In the genomic region with DNA sequence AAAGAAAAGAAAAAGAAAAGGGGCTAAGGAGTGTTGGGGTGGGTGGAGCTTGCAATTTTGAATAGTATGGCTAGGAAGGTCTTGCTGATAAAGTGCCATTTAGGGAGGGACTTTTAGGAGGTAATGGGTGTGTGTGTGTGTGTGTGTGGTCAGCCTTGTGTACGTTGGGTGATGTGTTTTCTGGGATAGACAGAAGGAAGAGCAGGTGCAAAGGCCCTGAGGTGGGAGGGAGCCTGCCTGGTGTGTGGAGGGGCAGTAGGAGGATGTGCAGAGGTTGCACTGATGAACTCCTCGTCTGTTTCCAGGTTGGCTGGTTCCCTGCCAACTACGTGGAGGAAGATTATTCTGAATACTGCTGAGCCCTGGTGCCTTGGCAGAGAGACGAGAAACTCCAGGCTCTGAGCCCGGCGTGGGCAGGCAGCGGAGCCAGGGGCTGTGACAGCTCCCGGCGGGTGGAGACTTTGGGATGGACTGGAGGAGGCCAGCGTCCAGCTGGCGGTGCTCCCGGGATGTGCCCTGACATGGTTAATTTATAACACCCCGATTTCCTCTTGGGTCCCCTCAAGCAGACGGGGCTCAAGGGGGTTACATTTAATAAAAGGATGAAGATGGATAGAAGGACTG, we compare ENCODE assay signal across 31 cellular contexts. TPM values are rescaled to one million over a fixed set of nuclear protein-coding genes. Genes with fewer than 3 reads are reported as not detected.
DNase-seq lines count a peak whose midpoint lies in the region; ATAC-seq, FAIRE-seq and TF ChIP-seq lines count a peak whose summit lies in the region.
"Had no signal": no experiment of that assay in that cellular context is flagged by ENCODE, and none has a peak within 500 bp of the region (broad histone marks: within the 10 kb centered on the region; RNA-seq: fewer than 3 reads in every experiment).

No MANE protein-coding gene starts in this region.

- DNase-seq in activated T-cell treated with anti-CD3 and anti-CD28 coated beads, Interleukin-2, amount 50 U/mL, for 24 hours: no peak
- DNase-seq in activated T-cell treated with anti-CD3 and anti-CD28 coated beads, Interleukin-2, amount 50 U/mL, for 48 hours: no peak
- DNase-seq in CD14-positive monocyte (ENCODE audit: low spot score) (no peak), naive B cell (no peak), PC-9 (no peak), D721Med (ENCODE audit: insufficient read length, low spot score) (no peak)
- DNase-seq in activated T-helper 2 cell treated with anti-CD3 and anti-CD28 coated beads, Interferon-gamma antibody, Interleukin-2, Interleukin-4, amounts not matched to agents 10 μg/mL and 5 μg/mL and 100 μg/mL, durations not matched to agents 14 hours and 24 hours and 36 hours (ENCODE audit: low spot score): no peak
- DNase-seq: activated CD4-positive, alpha-beta memory T cell treated with anti-CD3 and anti-CD28 coated beads for 36 hours; activated CD4-positive, CD25-positive, alpha-beta regulatory T cell; activated naive CD8-positive, alpha-beta T cell treated with anti-CD3 and anti-CD28 coated beads for 36 hours; cerebellar nuclear complex; COR-L47; gastrocnemius medialis; GF-D8; left cardiac atrium; mesendoderm; NCI-H1092 treated with DMSO at 0.1 percent for 48 hours; NCI-H1930; NCI-H526 treated with DMSO at 0.1 percent for 48 hours; retina; stimulated activated CD4-positive, alpha-beta T cell treated with anti-CD3 and anti-CD28 coated beads, Interleukin-2, amount 100 ng/mL, for 24 hours had no signal

- BruUV-seq in PC-9 (replicated peaks; lab: Mats Ljungman, UMichigan): no TSS peak

- H3K4me3 Mint-ChIP-seq in activated T-cell treated with anti-CD3 and anti-CD28 coated beads, Interleukin-2, amount 50 U/mL, for 24 hours: no peak overlapping the region
- H3K4me3 Mint-ChIP-seq in CD14-positive monocyte: no peak overlapping the region
- no peak overlapping the region for H3K4me3 Mint-ChIP-seq in activated T-helper 2 cell treated with anti-CD3 and anti-CD28 coated beads, Interferon-gamma antibody, Interleukin-2, Interleukin-4, amounts not matched to agents 10 μg/mL and 5 μg/mL and 100 μg/mL, durations not matched to agents 14 hours and 24 hours and 36 hours (ENCODE audit: low read depth)
- H3K4me3 Mint-ChIP-seq in naive B cell: peak overlapping the region in 1 of 8 donors; percentile 2
- H3K4me3 Mint-ChIP-seq: activated CD4-positive, alpha-beta memory T cell treated with anti-CD3 and anti-CD28 coated beads for 36 hours; activated naive CD8-positive, alpha-beta T cell treated with anti-CD3 and anti-CD28 coated beads for 36 hours; type B pancreatic cell had no signal

- no peaks in the 10 kb centered on the region for H3K27me3 ChIP-seq in PC-9 (ENCODE audit: insufficient read depth, low read depth)
- H3K27me3 ChIP-seq: gastrocnemius medialis had no signal

- H3F3A ChIP-seq in PC-9 (ENCODE audit: insufficient read depth, low read depth): peaks cover 1% of the 10 kb centered on the region

- no peak for FAIRE-seq in D721Med (lab: Jason Lieb, UNC)
- FAIRE-seq: A549, RCC 7860 had no signal

- H3K36me3 Mint-ChIP-seq in activated T-cell treated with anti-CD3 and anti-CD28 coated beads, Interleukin-2, amount 50 U/mL, for 24 hours (ENCODE audit: low read depth): peaks cover 50% of the 10 kb centered on the region
- H3K36me3 Mint-ChIP-seq in CD14-positive monocyte (peaks cover 52 to 62% of the 10 kb centered on the region in 2 donors), naive B cell (peaks cover 14 to 34% of the 10 kb centered on the region in 2 donors)
- H3K36me3 Mint-ChIP-seq in activated T-helper 2 cell treated with anti-CD3 and anti-CD28 coated beads, Interferon-gamma antibody, Interleukin-2, Interleukin-4, amounts not matched to agents 10 μg/mL and 5 μg/mL and 100 μg/mL, durations not matched to agents 14 hours and 24 hours and 36 hours (ENCODE audit: low read depth): peaks cover 44% of the 10 kb centered on the region
- H3K36me3 Mint-ChIP-seq: type B pancreatic cell had no signal

- TF ChIP-seq CTCF in CD14-positive monocyte (IDR thresholded peaks at IDR 0.05): no peak
- TF ChIP-seq CTCF in PC-9 (conservative IDR thresholded peaks at IDR 0.05): no peak
- TF ChIP-seq CTCF in D721Med (IDR thresholded peaks at IDR 0.05; ENCODE audit: insufficient read depth, missing control alignments): no peak

- H2AFZ ChIP-seq in PC-9: no peak overlapping the region

- no peak for ATAC-seq in naive B cell (ENCODE audit: low read depth in 2 of 2)
- ATAC-seq in HG02798 (IDR thresholded peaks at IDR 0.05; ENCODE audit: poor library complexity, unreplicated experiment): no peak
- ATAC-seq: A549, gastrocnemius medialis had no signal

- H3K9me2 ChIP-seq in PC-9 (ENCODE audit: insufficient read depth): no peaks in the 10 kb centered on the region

- H3K27ac ChIP-seq in PC-9: no peak overlapping the region
- H3K27ac ChIP-seq: A549, gastrocnemius medialis had no signal

- POLR2A ChIA-PET in PC-9 (lab: Charles Lee; ENCODE audit: unreplicated experiment): no interaction called here

- H3K27ac Mint-ChIP-seq in activated T-cell treated with anti-CD3 and anti-CD28 coated beads, Interleukin-2, amount 50 U/mL, for 24 hours: peak overlapping the region; percentile 38
- H3K27ac Mint-ChIP-seq in CD14-positive monocyte (peak overlapping the region in 5 of 7 donors; percentile 2 to 43 (median 28)), naive B cell (peak overlapping the region in 4 of 6 donors; percentile 33 to 82 (median 56))
- H3K27ac Mint-ChIP-seq in activated T-helper 2 cell treated with anti-CD3 and anti-CD28 coated beads, Interferon-gamma antibody, Interleukin-2, Interleukin-4, amounts not matched to agents 10 μg/mL and 5 μg/mL and 100 μg/mL, durations not matched to agents 14 hours and 24 hours and 36 hours: peak overlapping the region; percentile 29
- H3K27ac Mint-ChIP-seq: activated CD4-positive, alpha-beta memory T cell treated with anti-CD3 and anti-CD28 coated beads for 36 hours; type B pancreatic cell had no signal

- no peak overlapping the region for H3K4me3 ChIP-seq in PC-9
- H3K4me3 ChIP-seq: A549, gastrocnemius medialis, HAP-1, smooth muscle cell had no signal

- no peaks in the 10 kb centered on the region for H3K79me2 ChIP-seq in PC-9 (ENCODE audit: low read depth)

- H3K4me1 ChIP-seq in PC-9 (replicated peaks; ENCODE audit: insufficient read depth): peaks cover 8% of the 10 kb centered on the region
- H3K4me1 ChIP-seq: gastrocnemius medialis, HAP-1 had no signal

- no peak overlapping the region for H3K4me2 ChIP-seq in PC-9
- H3K4me2 ChIP-seq: A549, smooth muscle cell had no signal

- intact Hi-C loops in CD14-positive monocyte (cut with micrococcal nuclease) (no loop called here), PC-9 (cut with micrococcal nuclease; ENCODE audit: unreplicated experiment) (no loop called here)
- intact Hi-C loops in activated T-helper 2 cell treated with anti-CD3 and anti-CD28 coated beads, Interferon-gamma antibody, Interleukin-2, Interleukin-4, amounts not matched to agents 10 μg/mL and 5 μg/mL and 100 μg/mL, durations not matched to agents 14 hours and 24 hours and 36 hours (cut with micrococcal nuclease): no loop called here

- peaks cover 5% of the 10 kb centered on the region for H3K4me1 Mint-ChIP-seq in activated T-cell treated with anti-CD3 and anti-CD28 coated beads, Interleukin-2, amount 50 U/mL, for 24 hours (ENCODE audit: low read depth)
- H3K4me1 Mint-ChIP-seq in CD14-positive monocyte (peaks cover 2% of the 10 kb centered on the region), naive B cell (peaks cover 3 to 11% (median 9%) of the 10 kb centered on the region in 3 donors)
- peaks cover 4% of the 10 kb centered on the region for H3K4me1 Mint-ChIP-seq in activated T-helper 2 cell treated with anti-CD3 and anti-CD28 coated beads, Interferon-gamma antibody, Interleukin-2, Interleukin-4, amounts not matched to agents 10 μg/mL and 5 μg/mL and 100 μg/mL, durations not matched to agents 14 hours and 24 hours and 36 hours (ENCODE audit: low read depth)

- no peaks in the 10 kb centered on the region for H4K20me1 ChIP-seq in PC-9 (ENCODE audit: insufficient read depth)

- CTCF ChIA-PET in PC-9 (lab: Charles Lee): no interaction called here

- no peaks in the 10 kb centered on the region for H3K9me3 Mint-ChIP-seq in activated T-cell treated with anti-CD3 and anti-CD28 coated beads, Interleukin-2, amount 50 U/mL, for 24 hours
- H3K9me3 Mint-ChIP-seq in CD14-positive monocyte: peaks cover 0 to 2% (median 0%) of the 10 kb centered on the region in 7 donors
- no peaks in the 10 kb centered on the region for H3K9me3 Mint-ChIP-seq in activated T-helper 2 cell treated with anti-CD3 and anti-CD28 coated beads, Interferon-gamma antibody, Interleukin-2, Interleukin-4, amounts not matched to agents 10 μg/mL and 5 μg/mL and 100 μg/mL, durations not matched to agents 14 hours and 24 hours and 36 hours
- no peaks in the 10 kb centered on the region for H3K9me3 Mint-ChIP-seq in naive B cell
- H3K9me3 Mint-ChIP-seq: activated CD4-positive, alpha-beta memory T cell treated with anti-CD3 and anti-CD28 coated beads for 36 hours; activated naive CD8-positive, alpha-beta T cell treated with anti-CD3 and anti-CD28 coated beads for 36 hours; type B pancreatic cell had no signal

- no peaks in the 10 kb centered on the region for H3K27me3 Mint-ChIP-seq in activated T-cell treated with anti-CD3 and anti-CD28 coated beads, Interleukin-2, amount 50 U/mL, for 24 hours
- H3K27me3 Mint-ChIP-seq in CD14-positive monocyte (ENCODE audit: low read depth in 3 of 3) (peaks cover 0 to 2% (median 0%) of the 10 kb centered on the region in 3 donors), naive B cell (no peaks in the 10 kb centered on the region)
- H3K27me3 Mint-ChIP-seq in activated T-helper 2 cell treated with anti-CD3 and anti-CD28 coated beads, Interferon-gamma antibody, Interleukin-2, Interleukin-4, amounts not matched to agents 10 μg/mL and 5 μg/mL and 100 μg/mL, durations not matched to agents 14 hours and 24 hours and 36 hours (ENCODE audit: low read depth): no peaks in the 10 kb centered on the region
- H3K27me3 Mint-ChIP-seq: activated CD4-positive, alpha-beta memory T cell treated with anti-CD3 and anti-CD28 coated beads for 36 hours; activated naive CD8-positive, alpha-beta T cell treated with anti-CD3 and anti-CD28 coated beads for 36 hours had no signal

- no peaks in the 10 kb centered on the region for H3K36me3 ChIP-seq in PC-9 (ENCODE audit: low read depth)
- H3K36me3 ChIP-seq: gastrocnemius medialis, HAP-1 had no signal

- H3K9me3 ChIP-seq in PC-9 (ENCODE audit: insufficient read depth, low read depth): no peaks in the 10 kb centered on the region
- H3K9me3 ChIP-seq: A549, gastrocnemius medialis, HAP-1 had no signal

RNA-seq across cellular contexts. Expression of a gene that starts 30.5 kb away (rescaled TPM):
- polyA plus RNA-seq in CD14-positive monocyte (10 to 100 TPM; 13.9 to 37.7 TPM), naive B cell (ENCODE audit: low read depth in 6 of 6) (under 1 TPM in 3 of 6 donors, not detected in 3; 0.44 to 0.67 (median 0.52) TPM)
- 1.4 and 2.1 TPM in 2 replicates for total RNA-seq in activated T-helper 2 cell treated with anti-CD3 and anti-CD28 coated beads, Interferon-gamma antibody, Interleukin-2, Interleukin-4, amounts not matched to agents 10 μg/mL and 5 μg/mL and 100 μg/mL, durations not matched to agents 14 hours and 24 hours and 36 hours
- total RNA-seq in PC-9 (2021): not detected in 2 replicates
- total RNA-seq: dermis microvascular lymphatic vessel endothelial cell, myocyte, osteoblast, smooth muscle cell had no signal
- polyA plus RNA-seq: BJ, smooth muscle cell had no signal
